Comparison of ENCODE assay signal across 9 cellular contexts in genomic region chr1:101388904-101389546, GRCh38.
DNase-seq lines count a peak whose midpoint lies in the region; ATAC-seq, FAIRE-seq and TF ChIP-seq lines count a peak whose summit lies in the region.
"Had no signal": no experiment of that assay in that cellular context is flagged by ENCODE, and none has a peak within 500 bp of the region (broad histone marks: within the 10 kb centered on the region; RNA-seq: fewer than 3 reads in every experiment).

No MANE protein-coding gene starts in this region.

- DNase-seq in GM12892 (ENCODE audit: insufficient read length) (no peak), endothelial cell of umbilical vein (ENCODE audit: low read depth, low spot score) (no peak), mesenteric fat pad (ENCODE audit: low spot score) (no peak), WERI-Rb-1 (no peak), pons (ENCODE audit: low spot score) (no peak)
- no peak for DNase-seq in activated naive CD4-positive, alpha-beta T cell treated with anti-CD3 and anti-CD28 coated beads, Interleukin-2, amount 10 ng/mL, durations not matched to agents 7 days and 5 days

- H3K36me3 ChIP-seq in endothelial cell of umbilical vein (ENCODE audit: control insufficient read depth in 2 of 2, extremely low read depth in 1 of 2, insufficient read depth in 2 of 2, low read length in 2 of 2) (no peaks in the 10 kb centered on the region), WERI-Rb-1 (no peaks in the 10 kb centered on the region)

- no peaks in the 10 kb centered on the region for H3K9me1 ChIP-seq in endothelial cell of umbilical vein (replicated peaks; ENCODE audit: control insufficient read depth, extremely low read depth, insufficient read depth, low read length)

- FAIRE-seq in GM12892 (lab: Jason Lieb, UNC) (peak; percentile 96), endothelial cell of umbilical vein (lab: Jason Lieb, UNC) (no peak)
- FAIRE-seq: H1 had no signal

- H3K9me3 ChIP-seq in endothelial cell of umbilical vein (replicated peaks; ENCODE audit: control insufficient read depth, insufficient read depth, low read length) (no peaks in the 10 kb centered on the region), WERI-Rb-1 (ENCODE audit: severe bottlenecking) (no peaks in the 10 kb centered on the region)

- H3K27ac ChIP-seq in endothelial cell of umbilical vein (ENCODE audit: insufficient read depth, low read depth, low read length) (no peak overlapping the region), WERI-Rb-1 (no peak overlapping the region)

- intact Hi-C loops in endothelial cell of umbilical vein (cut with micrococcal nuclease): no loop called here

- H3K27me3 Mint-ChIP-seq in activated naive CD4-positive, alpha-beta T cell treated with anti-CD3 and anti-CD28 coated beads, Interleukin-2, amount 10 ng/mL, durations not matched to agents 7 days and 5 days: peaks cover 5% of the 10 kb centered on the region

- H3K27me3 ChIP-seq in endothelial cell of umbilical vein (ENCODE audit: control insufficient read depth in 2 of 2, insufficient read depth in 2 of 2, low read length in 2 of 2) (no peaks in the 10 kb centered on the region), WERI-Rb-1 (ENCODE audit: insufficient read depth, low read depth, severe bottlenecking) (peaks cover 52% of the 10 kb centered on the region)

- TF ChIP-seq POLR2A in GM12892 (IDR thresholded peaks at IDR 0.05; ENCODE audit: low read depth, low read length) (no peak), endothelial cell of umbilical vein (IDR thresholded peaks at IDR 0.05; ENCODE audit: low read depth, low read length) (no peak)

- no peak overlapping the region for H3K4me3 ChIP-seq in endothelial cell of umbilical vein (replicated peaks in 1 of 3; ENCODE audit: insufficient read depth in 1 of 3, low read depth in 1 of 3, low read length in 3 of 3)
- H3K4me3 ChIP-seq in WERI-Rb-1 (ENCODE audit: low read depth, low read length): no peak overlapping the region

- H3K36me3 Mint-ChIP-seq in activated naive CD4-positive, alpha-beta T cell treated with anti-CD3 and anti-CD28 coated beads, Interleukin-2, amount 10 ng/mL, durations not matched to agents 7 days and 5 days: no peaks in the 10 kb centered on the region

- no peaks in the 10 kb centered on the region for H3K4me1 ChIP-seq in endothelial cell of umbilical vein (ENCODE audit: control insufficient read depth, extremely low read depth, insufficient read depth, low read length)

- no peaks in the 10 kb centered on the region for H3K9me3 Mint-ChIP-seq in activated naive CD4-positive, alpha-beta T cell treated with anti-CD3 and anti-CD28 coated beads, Interleukin-2, amount 10 ng/mL, durations not matched to agents 7 days and 5 days

- H2AFZ ChIP-seq in endothelial cell of umbilical vein (ENCODE audit: low read depth, low read length): no peak overlapping the region

- ATAC-seq in GM21447 (IDR thresholded peaks at IDR 0.05; ENCODE audit: unreplicated experiment): peak; percentile 83
- ATAC-seq in HG03521 (IDR thresholded peaks at IDR 0.05; ENCODE audit: unreplicated experiment): peak; percentile 79

- no peak overlapping the region for H3K9ac ChIP-seq in endothelial cell of umbilical vein (replicated peaks; ENCODE audit: extremely low read depth, insufficient read depth, low read length)

- dilution Hi-C loops in endothelial cell of umbilical vein (cut with MboI; ENCODE audit: extremely low pct_ligation_motif_present, low sequenced_read_pairs): no loop called here

- no peaks in the 10 kb centered on the region for H4K20me1 ChIP-seq in endothelial cell of umbilical vein (replicated peaks; ENCODE audit: control insufficient read depth, extremely low read depth, insufficient read depth, low read length)

- BruUV-seq in endothelial cell of umbilical vein (replicated peaks; lab: Mats Ljungman, UMichigan): no TSS peak

- H3K4me2 ChIP-seq in endothelial cell of umbilical vein (ENCODE audit: insufficient read depth, low read length): no peak overlapping the region

- no peak for TF ChIP-seq CTCF in endothelial cell of umbilical vein (IDR thresholded peaks at IDR 0.05; ENCODE audit: extremely low read depth in 1 of 2, insufficient read depth in 1 of 2, low read depth in 1 of 2, low read length in 2 of 2)
- no peak for TF ChIP-seq CTCF in WERI-Rb-1 (IDR thresholded peaks at IDR 0.05; ENCODE audit: low read depth, low read length)

- CTCF ChIA-PET in endothelial cell of umbilical vein (lab: Charles Lee): interaction anchor here (0.9 to 1.9 kb wide), 3 partner anchors 13 to 49 kb away, joined by 3 to 5 read pairs (median 3); no protein-coding TSS in a partner anchor
- CTCF ChIA-PET in activated naive CD4-positive, alpha-beta T cell treated with anti-CD3 and anti-CD28 coated beads, Interleukin-2, amount 10 ng/mL, durations not matched to agents 7 days and 5 days (lab: Charles Lee): interaction anchor here (1.3 kb wide), 1 partner anchor 25 kb away, joined by 3 read pairs; no protein-coding TSS in a partner anchor

- H3K79me2 ChIP-seq in endothelial cell of umbilical vein (ENCODE audit: control insufficient read depth, insufficient read depth, low read length): no peaks in the 10 kb centered on the region

- H3K27ac Mint-ChIP-seq in activated naive CD4-positive, alpha-beta T cell treated with anti-CD3 and anti-CD28 coated beads, Interleukin-2, amount 10 ng/mL, durations not matched to agents 7 days and 5 days: no peak overlapping the region

- no peak overlapping the region for H3K4me3 Mint-ChIP-seq in activated naive CD4-positive, alpha-beta T cell treated with anti-CD3 and anti-CD28 coated beads, Interleukin-2, amount 10 ng/mL, durations not matched to agents 7 days and 5 days

- POLR2A ChIA-PET in endothelial cell of umbilical vein (lab: Charles Lee): no interaction called here

- H3K4me1 Mint-ChIP-seq in activated naive CD4-positive, alpha-beta T cell treated with anti-CD3 and anti-CD28 coated beads, Interleukin-2, amount 10 ng/mL, durations not matched to agents 7 days and 5 days: peaks cover 5% of the 10 kb centered on the region

TF ChIP-seq in endothelial cell of umbilical vein, 7 proteins besides CTCF, POLR2A, EP300 and RAD21:
- TF ChIP-seq FOS (IDR thresholded peaks at IDR 0.05; ENCODE audit: borderline replicate concordance, insufficient read depth, low read length) (peak; percentile 40), POLR2AphosphoS5 (IDR thresholded peaks at IDR 0.05; ENCODE audit: insufficient read depth, low read depth, low read length) (no peak), MYC (IDR thresholded peaks at IDR 0.05; ENCODE audit: low read depth, low read length) (no peak), MAX (IDR thresholded peaks at IDR 0.05; ENCODE audit: insufficient read depth, insufficient read length) (no peak)
